12 cellular contexts compared by ENCODE assay signal in the genomic region with DNA sequence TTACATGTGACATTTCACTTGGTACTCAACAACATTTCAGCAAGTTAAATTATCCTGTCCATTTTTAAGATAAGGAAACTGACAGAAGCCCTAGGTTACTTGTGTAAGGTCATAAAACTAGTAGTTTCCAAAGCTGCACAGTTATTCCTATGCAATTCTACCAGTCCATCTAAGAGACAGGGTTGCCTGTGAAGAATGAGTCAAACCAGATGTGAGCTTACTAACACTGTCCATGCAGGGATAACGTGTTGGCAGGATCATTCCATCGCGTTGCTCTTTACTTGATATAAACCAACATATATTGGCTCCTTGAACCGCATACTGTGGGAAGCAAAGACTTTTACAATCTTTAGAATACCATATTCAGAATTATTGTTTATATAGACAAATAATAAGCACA.
DNase-seq lines count a peak whose midpoint lies in the region; ATAC-seq and TF ChIP-seq lines count a peak whose summit lies in the region.
"Had no signal": no experiment of that assay in that cellular context is flagged by ENCODE, and none has a peak within 500 bp of the region (broad histone marks: within the 10 kb centered on the region; RNA-seq: fewer than 3 reads in every experiment).

No MANE protein-coding gene starts in this region.

- H3K27me3 Mint-ChIP-seq in activated T-helper 2 cell treated with anti-CD3 and anti-CD28 coated beads, Interferon-gamma antibody, Interleukin-2, Interleukin-4, amounts not matched to agents 10 μg/mL and 5 μg/mL and 100 μg/mL, durations not matched to agents 14 hours and 24 hours and 36 hours (ENCODE audit: low read depth), result no peaks in the 10 kb centered on the region
- H3K27me3 Mint-ChIP-seq: CD4-positive, CD25-positive, alpha-beta regulatory T cell had no signal

- intact Hi-C loops in left lung (cut with DNase I), result no loop called here
- intact Hi-C loops in activated T-helper 2 cell treated with anti-CD3 and anti-CD28 coated beads, Interferon-gamma antibody, Interleukin-2, Interleukin-4, amounts not matched to agents 10 μg/mL and 5 μg/mL and 100 μg/mL, durations not matched to agents 14 hours and 24 hours and 36 hours (cut with micrococcal nuclease), result no loop called here

- H3K9ac ChIP-seq in HUES48 (ENCODE audit: low read depth, low read length), result no peak overlapping the region

- H3K27ac Mint-ChIP-seq in activated T-helper 2 cell treated with anti-CD3 and anti-CD28 coated beads, Interferon-gamma antibody, Interleukin-2, Interleukin-4, amounts not matched to agents 10 μg/mL and 5 μg/mL and 100 μg/mL, durations not matched to agents 14 hours and 24 hours and 36 hours, result no peak overlapping the region
- H3K27ac Mint-ChIP-seq: CD4-positive, CD25-positive, alpha-beta regulatory T cell had no signal

- H3K27me3 ChIP-seq in HUES48 (ENCODE audit: control insufficient read depth, insufficient read depth, low read length) (no peaks in the 10 kb centered on the region), left lung (no peaks in the 10 kb centered on the region)

- H3K4me3 ChIP-seq in HUES48 (ENCODE audit: low read depth, low read length) (no peak overlapping the region), cardiac fibroblast (replicated peaks in 1 of 2; ENCODE audit: low read depth in 2 of 2, low read length in 2 of 2) (no peak overlapping the region), left lung (no peak overlapping the region), coronary artery (no peak overlapping the region)

- H3K9me3 ChIP-seq in HUES48 (ENCODE audit: control insufficient read depth, insufficient read depth, low read length) (no peaks in the 10 kb centered on the region), left lung (no peaks in the 10 kb centered on the region)

- TF ChIP-seq CTCF in cardiac fibroblast (IDR thresholded peaks at IDR 0.05; ENCODE audit: low read depth, low read length) (no peak), left lung (IDR thresholded peaks at IDR 0.05) (no peak), coronary artery (IDR thresholded peaks at IDR 0.05) (no peak)

- H3K36me3 ChIP-seq in HUES48 (ENCODE audit: control insufficient read depth, insufficient read depth, low read length) (no peaks in the 10 kb centered on the region), left lung (no peaks in the 10 kb centered on the region)

- ATAC-seq in left lung (peak; percentile 41), GM18907 (IDR thresholded peaks at IDR 0.05; ENCODE audit: unreplicated experiment) (no peak), HG03159 (IDR thresholded peaks at IDR 0.05; ENCODE audit: unreplicated experiment) (no peak)

- no peaks in the 10 kb centered on the region for H3K4me1 Mint-ChIP-seq in activated T-helper 2 cell treated with anti-CD3 and anti-CD28 coated beads, Interferon-gamma antibody, Interleukin-2, Interleukin-4, amounts not matched to agents 10 μg/mL and 5 μg/mL and 100 μg/mL, durations not matched to agents 14 hours and 24 hours and 36 hours (ENCODE audit: low read depth)
- H3K4me1 Mint-ChIP-seq: CD4-positive, CD25-positive, alpha-beta regulatory T cell had no signal

- H3K36me3 Mint-ChIP-seq in activated T-helper 2 cell treated with anti-CD3 and anti-CD28 coated beads, Interferon-gamma antibody, Interleukin-2, Interleukin-4, amounts not matched to agents 10 μg/mL and 5 μg/mL and 100 μg/mL, durations not matched to agents 14 hours and 24 hours and 36 hours (ENCODE audit: low read depth), result no peaks in the 10 kb centered on the region
- H3K36me3 Mint-ChIP-seq: CD4-positive, CD25-positive, alpha-beta regulatory T cell had no signal

- no peaks in the 10 kb centered on the region for H3K9me3 Mint-ChIP-seq in activated T-helper 2 cell treated with anti-CD3 and anti-CD28 coated beads, Interferon-gamma antibody, Interleukin-2, Interleukin-4, amounts not matched to agents 10 μg/mL and 5 μg/mL and 100 μg/mL, durations not matched to agents 14 hours and 24 hours and 36 hours

- H3K27ac ChIP-seq in HUES48 (ENCODE audit: low read depth, low read length) (peak overlapping the region; percentile 29), left lung (no peak overlapping the region), coronary artery (no peak overlapping the region)
- H3K27ac ChIP-seq: HL-60 had no signal

- no peak overlapping the region for H3K4me3 Mint-ChIP-seq in activated T-helper 2 cell treated with anti-CD3 and anti-CD28 coated beads, Interferon-gamma antibody, Interleukin-2, Interleukin-4, amounts not matched to agents 10 μg/mL and 5 μg/mL and 100 μg/mL, durations not matched to agents 14 hours and 24 hours and 36 hours (ENCODE audit: low read depth)
- H3K4me3 Mint-ChIP-seq: CD4-positive, CD25-positive, alpha-beta regulatory T cell had no signal

- H3K4me1 ChIP-seq in HUES48 (ENCODE audit: control insufficient read depth, insufficient read depth, low read length) (peaks cover 12% of the 10 kb centered on the region; the same call in 1 of the 2 replicates), left lung (no peaks in the 10 kb centered on the region)

- DNase-seq in AG08395 (ENCODE audit: low spot score) (peak; percentile 58), cardiac fibroblast (ENCODE audit: low read depth in 2 of 2) (peak; percentile 71 to 76), left lung (no peak), coronary artery (ENCODE audit: low spot score) (no peak)
- DNase-seq in activated T-helper 2 cell treated with anti-CD3 and anti-CD28 coated beads, Interferon-gamma antibody, Interleukin-2, Interleukin-4, amounts not matched to agents 10 μg/mL and 5 μg/mL and 100 μg/mL, durations not matched to agents 14 hours and 24 hours and 36 hours (ENCODE audit: low spot score), result no peak
- DNase-seq: CD4-positive, CD25-positive, alpha-beta regulatory T cell; NCI-H1048; stimulated activated CD4-positive, alpha-beta T cell treated with anti-CD3 and anti-CD28 coated beads, Interleukin-4, amount 100 ng/mL, for 24 hours had no signal

Comparison
In these comparisons a context has a peak if more than half of its experiments do, and no peak if none do; other contexts are left out.
1. DNase-seq: peak in AG08395 (single experiment) and cardiac fibroblast (2 of 2); none in left lung (0 of 2), activated T-helper 2 cell treated with anti-CD3 and anti-CD28 coated beads, Interferon-gamma antibody, Interleukin-2, Interleukin-4, amounts not matched to agents 10 μg/mL and 5 μg/mL and 100 μg/mL, durations not matched to agents 14 hours and 24 hours and 36 hours (single experiment) and coronary artery (single experiment).